20 cellular contexts compared by ENCODE assay signal in genomic region chr9:102521097-102521755, GRCh38.
DNase-seq lines count a peak whose midpoint lies in the region; ATAC-seq, FAIRE-seq and TF ChIP-seq lines count a peak whose summit lies in the region.
"Had no signal": no experiment of that assay in that cellular context is flagged by ENCODE, and none has a peak within 500 bp of the region (broad histone marks: within the 10 kb centered on the region; RNA-seq: fewer than 3 reads in every experiment).

No MANE protein-coding gene starts in this region.

- TF ChIP-seq CTCF in RWPE1 (conservative IDR thresholded peaks at IDR 0.05; ENCODE audit: low read depth) (no peak), fibroblast of mammary gland (conservative IDR thresholded peaks at IDR 0.05; ENCODE audit: control insufficient read depth, insufficient read depth, low read depth, low read length) (no peak)

- no peak overlapping the region for H3K4me3 ChIP-seq in fibroblast of mammary gland (ENCODE audit: control insufficient read depth, low read depth, low read length)
- H3K4me3 ChIP-seq: BLaER1 treated with 17β-estradiol and CSF1 and Interleukin-3, amounts not matched to agents 10 nM and 100 nM; GM23338; K562 had no signal

- no peak overlapping the region for H3K27ac ChIP-seq in RWPE1
- H3K27ac ChIP-seq: BLaER1 treated with 17β-estradiol and CSF1 and Interleukin-3, amounts not matched to agents 10 nM and 100 nM had no signal

- FAIRE-seq in H54 (lab: Jason Lieb, UNC), result peak; percentile 62
- FAIRE-seq: G401.6, K562 had no signal

- POLR2A ChIA-PET in RWPE1 (lab: Yijun Ruan, JAX; ENCODE audit: low non-redundant PET), result no interaction called here

- TF ChIP-seq POLR2A in H54 (IDR thresholded peaks at IDR 0.05; ENCODE audit: low read depth, low read length), result no peak

- no peak for ATAC-seq in HG02885 (IDR thresholded peaks at IDR 0.05; ENCODE audit: poor library complexity, unreplicated experiment)
- ATAC-seq: GM23338, K562 had no signal

- no peak for DNase-seq in H54 (ENCODE audit: insufficient read length, low spot score)
- peak; percentile 10 for DNase-seq in RWPE1 (ENCODE audit: low spot score)
- DNase-seq in fibroblast of mammary gland (ENCODE audit: low read depth), result peak; percentile 26
- peak; percentile 40 for DNase-seq in superior temporal gyrus (ENCODE audit: extremely low spot score)
- no peak for DNase-seq in dermis blood vessel endothelial cell
- DNase-seq in hippocampal formation (lab: John Stamatoyannopoulos, UW), result no peak
- DNase-seq: CD8-positive, alpha-beta memory T cell; DND-41; NCI-H1092 treated with DMSO at 0.1 percent for 48 hours; NCI-H146; NCI-H2081; NCI-H2171 treated with DMSO at 0.1 percent for 48 hours; NCI-H446; NCI-H526 treated with DMSO at 0.1 percent for 48 hours; SIG-M5 had no signal

- CTCF ChIA-PET in RWPE1 (lab: Yijun Ruan, JAX), result interaction anchor here (0.6 kb wide), 1 partner anchor 354 kb away, joined by 3 read pairs; no protein-coding TSS in a partner anchor

Comparison
In these comparisons a context has a peak if more than half of its experiments do, and no peak if none do; other contexts are left out.
1. DNase-seq: peak in RWPE1 (single experiment), fibroblast of mammary gland (single experiment) and superior temporal gyrus (single experiment); none in H54 (single experiment), dermis blood vessel endothelial cell (single experiment) and hippocampal formation (0 of 2).